In genomic region chr12:111405856-111406473, GRCh38 we compare ENCODE assay signal across 7 cellular contexts. TPM values are rescaled to one million over a fixed set of nuclear protein-coding genes. Genes with fewer than 3 reads are reported as not detected.
DNase-seq lines count a peak whose midpoint lies in the region; ATAC-seq and TF ChIP-seq lines count a peak whose summit lies in the region.

SH2B3 (plus strand) TSS chr12:111405923; CDS start chr12:111418146, 12,223 bp downstream.

- intact Hi-C loops in T-helper 1 cell treated with Interleukin-12 subunit alpha and Interleukin-12 subunit beta and Interleukin-4 antibody, amounts not matched to agents 30 ng/mL and 1 ng/mL, for 36 hours (cut with micrococcal nuclease) = loop anchor here (1.0 to 2.0 kb wide), 10 partner anchors 9 to 663 kb away; partner anchors contain the start of genes ACAD10, MAPKAPK5, PHETA1 and PPP1CC
- intact Hi-C loops in lower lobe of right lung (cut with DNase I) = no loop called here

- peaks cover 73% of the 10 kb centered on the region for H3K4me1 ChIP-seq in lower lobe of right lung

- H3K27ac Mint-ChIP-seq in stimulated activated naive CD8-positive, alpha-beta T cell treated with anti-CD3 and anti-CD28 coated beads, Interleukin-15, amount 100 ng/mL, for 72 hours = peak within 1 kb of the TSS; percentile 99

- ATAC-seq in GM19023 (IDR thresholded peaks at IDR 0.05; ENCODE audit: unreplicated experiment) (peak; percentile 10), HG03045 (IDR thresholded peaks at IDR 0.05; ENCODE audit: unreplicated experiment) (peak; percentile 7), lower lobe of right lung (peak; percentile 0 to 3)
- ATAC-seq in stimulated activated naive CD8-positive, alpha-beta T cell treated with anti-CD3 and anti-CD28 coated beads, Interleukin-15, amount 100 ng/mL, for 72 hours = peak; percentile 47

- no peak for TF ChIP-seq CTCF in lower lobe of right lung (IDR thresholded peaks at IDR 0.05)

- H3K4me3 ChIP-seq in lower lobe of right lung = peak within 1 kb of the TSS; percentile 93

- H3K4me1 Mint-ChIP-seq in stimulated activated naive CD8-positive, alpha-beta T cell treated with anti-CD3 and anti-CD28 coated beads, Interleukin-15, amount 100 ng/mL, for 72 hours = peaks cover 65% of the 10 kb centered on the region

- H3K27ac ChIP-seq in lower lobe of right lung = peak within 1 kb of the TSS; percentile 95

- H3K27me3 Mint-ChIP-seq in stimulated activated naive CD8-positive, alpha-beta T cell treated with anti-CD3 and anti-CD28 coated beads, Interleukin-15, amount 100 ng/mL, for 72 hours = no peaks in the 10 kb centered on the region

- peak; percentile 85 for DNase-seq in central memory CD4-positive, alpha-beta T cell
- DNase-seq in lower lobe of right lung (no peak), DMS79 treated with DMSO at 0.1 percent for 48 hours (lab: John Stamatoyannopoulos, UW) (no peak)
- peak; percentile 86 for DNase-seq in stimulated activated naive CD8-positive, alpha-beta T cell treated with anti-CD3 and anti-CD28 coated beads, Interleukin-15, amount 100 ng/mL, for 72 hours

- no peaks in the 10 kb centered on the region for H3K9me3 Mint-ChIP-seq in stimulated activated naive CD8-positive, alpha-beta T cell treated with anti-CD3 and anti-CD28 coated beads, Interleukin-15, amount 100 ng/mL, for 72 hours

- H3K4me3 Mint-ChIP-seq in stimulated activated naive CD8-positive, alpha-beta T cell treated with anti-CD3 and anti-CD28 coated beads, Interleukin-15, amount 100 ng/mL, for 72 hours = peak within 1 kb of the TSS; percentile 93 to 98

- H3K36me3 ChIP-seq in lower lobe of right lung = no peaks in the 10 kb centered on the region

- H3K9me3 ChIP-seq in lower lobe of right lung = no peaks in the 10 kb centered on the region

- no peaks in the 10 kb centered on the region for H3K27me3 ChIP-seq in lower lobe of right lung (ENCODE audit: low read depth)

RNA-seq across cellular contexts. Expression of gene SH2B3, which starts in this region (rescaled TPM):
- 36.1 and 39.8 TPM in 2 replicates for total RNA-seq in T-helper 1 cell treated with Interleukin-12 subunit alpha and Interleukin-12 subunit beta and Interleukin-4 antibody, amounts not matched to agents 30 ng/mL and 1 ng/mL, for 36 hours
- total RNA-seq in lower lobe of right lung = 49.5 TPM

Comparison
In these comparisons a context has a peak if more than half of its experiments do, and no peak if none do; other contexts are left out.
1. DNase-seq: peak in central memory CD4-positive, alpha-beta T cell (single experiment) and stimulated activated naive CD8-positive, alpha-beta T cell treated with anti-CD3 and anti-CD28 coated beads, Interleukin-15, amount 100 ng/mL, for 72 hours (2 of 2); none in lower lobe of right lung (single experiment) and DMS79 treated with DMSO at 0.1 percent for 48 hours (single experiment).
2. Peak in every context shown above with its lines, with median percentiles within 50 percentile points of each other: ATAC-seq.